Comparison of ENCODE assay signal across 21 cellular contexts in the genomic region with DNA sequence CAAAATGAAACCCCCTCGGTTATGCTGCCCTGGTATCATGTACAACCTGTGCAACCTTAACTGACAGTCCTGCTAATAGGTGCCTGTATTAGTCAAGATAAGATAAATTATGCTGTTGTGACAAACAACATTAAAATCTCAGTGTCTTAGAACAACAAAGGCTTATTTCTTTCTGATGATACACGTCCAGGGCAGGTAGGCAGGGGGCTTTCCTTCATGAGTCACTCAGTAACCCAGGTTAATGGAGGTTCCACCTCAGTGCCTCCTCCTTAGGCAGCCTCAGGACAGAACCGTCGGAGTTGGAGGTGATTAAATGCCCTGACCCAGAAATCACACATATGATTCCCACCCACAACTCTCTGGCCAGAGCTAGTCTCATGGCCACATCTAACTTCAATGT.
DNase-seq lines count a peak whose midpoint lies in the region; ATAC-seq, FAIRE-seq and TF ChIP-seq lines count a peak whose summit lies in the region.
"Had no signal": no experiment of that assay in that cellular context is flagged by ENCODE, and none has a peak within 500 bp of the region (broad histone marks: within the 10 kb centered on the region; RNA-seq: fewer than 3 reads in every experiment).

No MANE protein-coding gene starts in this region.

- 34 to 40% methylated on average over 4 of the region's 4 CpGs for WGBS in esophagus, 2 donors
- WGBS in sigmoid colon, 2 donors, result 45 to 74% methylated on average over 4 of the region's 4 CpGs

- no peaks in the 10 kb centered on the region for H3K36me3 ChIP-seq in esophagus (ENCODE audit: control insufficient read depth in 2 of 2, insufficient read depth in 2 of 2, low read length in 1 of 2)
- H3K36me3 ChIP-seq in sigmoid colon, result no peaks in the 10 kb centered on the region
- H3K36me3 ChIP-seq: MG63 had no signal

- no peaks in the 10 kb centered on the region for H3K4me1 Mint-ChIP-seq in stimulated activated memory B cell treated with anti-CD40 and anti-IgM and Interleukin-4, amounts not matched to agents 10 μg/mL and 1 μg/mL and 100 μg/mL, for 72 hours
- no peaks in the 10 kb centered on the region for H3K4me1 Mint-ChIP-seq in T-helper 2 cell treated with Interferon-gamma antibody and Interleukin-4, amounts not matched to agents 5 μg/mL and 100 μg/mL, for 36 hours (ENCODE audit: low read depth)

- H3K27me3 Mint-ChIP-seq in stimulated activated memory B cell treated with anti-CD40 and anti-IgM and Interleukin-4, amounts not matched to agents 10 μg/mL and 1 μg/mL and 100 μg/mL, for 72 hours, result peaks cover 66% of the 10 kb centered on the region
- H3K27me3 Mint-ChIP-seq in T-helper 2 cell treated with Interferon-gamma antibody and Interleukin-4, amounts not matched to agents 5 μg/mL and 100 μg/mL, for 36 hours (ENCODE audit: low read depth), result peaks cover 47% of the 10 kb centered on the region

- TF ChIP-seq POLR2A in sigmoid colon (IDR thresholded peaks at IDR 0.05), result no peak

- H3K4me3 ChIP-seq in esophagus (ENCODE audit: low read depth in 1 of 2, low read length in 2 of 2), result no peak overlapping the region
- H3K4me3 ChIP-seq in sigmoid colon, result no peak overlapping the region
- H3K4me3 ChIP-seq: MG63 had no signal

- no peaks in the 10 kb centered on the region for H3K9me3 ChIP-seq in esophagus (ENCODE audit: control insufficient read depth in 2 of 2, insufficient read depth in 1 of 2, low read depth in 1 of 2, low read length in 1 of 2)
- no peaks in the 10 kb centered on the region for H3K9me3 ChIP-seq in sigmoid colon
- H3K9me3 ChIP-seq: MG63 had no signal

- H3K4me1 ChIP-seq in esophagus (ENCODE audit: control insufficient read depth in 2 of 2, insufficient read depth in 2 of 2, low read length in 1 of 2), result peaks cover 7 to 10% of the 10 kb centered on the region in 2 donors
- H3K4me1 ChIP-seq in sigmoid colon, result peaks cover 0 to 8% (median 6%) of the 10 kb centered on the region in 4 donors

- H3K27ac Mint-ChIP-seq in stimulated activated memory B cell treated with anti-CD40 and anti-IgM and Interleukin-4, amounts not matched to agents 10 μg/mL and 1 μg/mL and 100 μg/mL, for 72 hours, result no peak overlapping the region
- H3K27ac Mint-ChIP-seq in T-helper 2 cell treated with Interferon-gamma antibody and Interleukin-4, amounts not matched to agents 5 μg/mL and 100 μg/mL, for 36 hours, result no peak overlapping the region
- H3K27ac Mint-ChIP-seq: B cell; CD4-positive, alpha-beta memory T cell; HFFc6 had no signal

- H3K27me3 ChIP-seq in esophagus (ENCODE audit: control insufficient read depth in 1 of 2, insufficient read depth in 2 of 2, low read length in 2 of 2), result no peaks in the 10 kb centered on the region
- peaks cover 14 to 72% (median 31%) of the 10 kb centered on the region in 3 donors for H3K27me3 ChIP-seq in sigmoid colon
- H3K27me3 ChIP-seq: MG63 had no signal

- intact Hi-C loops in sigmoid colon (cut with DNase I), result no loop called here

- no peak for TF ChIP-seq CTCF in sigmoid colon (IDR thresholded peaks at IDR 0.05)

- no peaks in the 10 kb centered on the region for H3K9me3 Mint-ChIP-seq in stimulated activated memory B cell treated with anti-CD40 and anti-IgM and Interleukin-4, amounts not matched to agents 10 μg/mL and 1 μg/mL and 100 μg/mL, for 72 hours
- no peaks in the 10 kb centered on the region for H3K9me3 Mint-ChIP-seq in T-helper 2 cell treated with Interferon-gamma antibody and Interleukin-4, amounts not matched to agents 5 μg/mL and 100 μg/mL, for 36 hours
- H3K9me3 Mint-ChIP-seq: CD4-positive, alpha-beta memory T cell; HFFc6 had no signal

- no peaks in the 10 kb centered on the region for H3K36me3 Mint-ChIP-seq in stimulated activated memory B cell treated with anti-CD40 and anti-IgM and Interleukin-4, amounts not matched to agents 10 μg/mL and 1 μg/mL and 100 μg/mL, for 72 hours
- H3K36me3 Mint-ChIP-seq in T-helper 2 cell treated with Interferon-gamma antibody and Interleukin-4, amounts not matched to agents 5 μg/mL and 100 μg/mL, for 36 hours (ENCODE audit: low read depth), result no peaks in the 10 kb centered on the region
- H3K36me3 Mint-ChIP-seq: CD4-positive, alpha-beta memory T cell had no signal

- peak overlapping the region; percentile 60 to 83 for H3K27ac ChIP-seq in esophagus (ENCODE audit: low read depth in 2 of 2, low read length in 1 of 2)
- H3K27ac ChIP-seq in sigmoid colon, result no peak overlapping the region
- H3K27ac ChIP-seq: KMS-11 had no signal

- peak; percentile 69 for FAIRE-seq in RCC 7860 (lab: Jason Lieb, UNC)
- FAIRE-seq: D721Med, H1 had no signal

- no peak for TF ChIP-seq EP300 in sigmoid colon (IDR thresholded peaks at IDR 0.05)

- peak; percentile 8 for ATAC-seq in stimulated activated memory B cell treated with anti-CD40 and anti-IgM and Interleukin-4, amounts not matched to agents 10 μg/mL and 1 μg/mL and 100 μg/mL, for 72 hours

- DNase-seq in RCC 7860 (ENCODE audit: low spot score) (peak; percentile 40), left kidney (ENCODE audit: low read depth, low spot score) (peak; percentile 84), sigmoid colon (no peak), HK-2 (ENCODE audit: unreplicated experiment) (no peak)
- no peak for DNase-seq in T-helper 2 cell treated with Interferon-gamma antibody and Interleukin-4, amounts not matched to agents 5 μg/mL and 100 μg/mL, for 36 hours (ENCODE audit: low spot score)
- DNase-seq in stimulated activated CD4-positive, alpha-beta T cell treated with anti-CD3 and anti-CD28 coated beads, Interleukin-4, amount 100 ng/mL, for 1 hour, result no peak
- DNase-seq: ACHN; CD4-positive, alpha-beta memory T cell; DND-41; HFFc6; MG63; NCI-H1105; NCI-H187 treated with DMSO at 0.1 percent for 48 hours; NCI-H446; RPMI8226 had no signal

- no peak overlapping the region for H3K4me3 Mint-ChIP-seq in stimulated activated memory B cell treated with anti-CD40 and anti-IgM and Interleukin-4, amounts not matched to agents 10 μg/mL and 1 μg/mL and 100 μg/mL, for 72 hours
- no peak overlapping the region for H3K4me3 Mint-ChIP-seq in T-helper 2 cell treated with Interferon-gamma antibody and Interleukin-4, amounts not matched to agents 5 μg/mL and 100 μg/mL, for 36 hours
- H3K4me3 Mint-ChIP-seq: B cell; CD4-positive, alpha-beta memory T cell; HFFc6 had no signal

Comparison
In these comparisons a context has a peak if more than half of its experiments do, and no peak if none do; other contexts are left out.
1. DNase-seq: peak in RCC 7860 (single experiment) and left kidney (single experiment); none in sigmoid colon (single experiment), T-helper 2 cell treated with Interferon-gamma antibody and Interleukin-4, amounts not matched to agents 5 μg/mL and 100 μg/mL, for 36 hours (single experiment), HK-2 (single experiment) and stimulated activated CD4-positive, alpha-beta T cell treated with anti-CD3 and anti-CD28 coated beads, Interleukin-4, amount 100 ng/mL, for 1 hour (single experiment).
2. H3K27ac ChIP-seq: peak in esophagus (2 of 2); none in sigmoid colon (0 of 4).